ENCODE assay signal across 17 cellular contexts in genomic region chr18:59898093-59898492, GRCh38. TPM values are rescaled to one million over a fixed set of nuclear protein-coding genes. Genes with fewer than 3 reads are reported as not detected.
DNase-seq lines count a peak whose midpoint lies in the region; ATAC-seq, FAIRE-seq and TF ChIP-seq lines count a peak whose summit lies in the region.
"Had no signal": no experiment of that assay in that cellular context is flagged by ENCODE, and none has a peak within 500 bp of the region (broad histone marks: within the 10 kb centered on the region; RNA-seq: fewer than 3 reads in every experiment).

No MANE protein-coding gene starts in this region.

- no peak for TF ChIP-seq EP300 in GM12878 (IDR thresholded peaks at IDR 0.05; ENCODE audit: borderline replicate concordance in 1 of 2, control insufficient read depth in 1 of 2, low read depth in 2 of 2, low read length in 2 of 2)

- H3K36me3 Mint-ChIP-seq in T-helper 1 cell treated with Interleukin-12 subunit alpha and Interleukin-12 subunit beta and Interleukin-4 antibody, amounts not matched to agents 30 μg/mL and 1 μg/mL, for 36 hours (ENCODE audit: low read depth) = peaks cover 15% of the 10 kb centered on the region
- H3K36me3 Mint-ChIP-seq in nephron progenitor cell (ENCODE audit: low read depth) = peaks cover 9% of the 10 kb centered on the region

- peaks cover 30% of the 10 kb centered on the region for H3K4me1 ChIP-seq in HUES6 (ENCODE audit: control insufficient read depth, insufficient read depth, low read length)
- no peaks in the 10 kb centered on the region for H3K4me1 ChIP-seq in GM12878 (ENCODE audit: control insufficient read depth, insufficient read depth, low read length)
- H3K4me1 ChIP-seq: psoas muscle, upper lobe of right lung had no signal

- H3K9ac ChIP-seq in HUES6 (ENCODE audit: low read length) (peak overlapping the region; percentile 80), GM12878 (ENCODE audit: control insufficient read depth, insufficient read depth, low read length) (no peak overlapping the region)

- POLR2A ChIA-PET in GM12878 (lab: Charles Lee) = interaction anchor here (0.8 to 4.7 kb wide), 7 partner anchors 9 to 51 kb away, joined by 3 to 68 read pairs (median 24); no protein-coding TSS in a partner anchor
- POLR2A ChIA-PET in RWPE1 (lab: Yijun Ruan, JAX; ENCODE audit: low non-redundant PET) = no interaction called here

- CTCF ChIA-PET in GM12878 (lab: Yijun Ruan, JAX) = interaction anchor here (1.2 to 4.4 kb wide), 4 partner anchors 10 to 74 kb away, joined by 4 to 30 read pairs (median 8); no protein-coding TSS in a partner anchor
- CTCF ChIA-PET in RWPE1 (lab: Yijun Ruan, JAX) = no interaction called here

- peaks cover 34% of the 10 kb centered on the region for H3K4me1 Mint-ChIP-seq in T-helper 1 cell treated with Interleukin-12 subunit alpha and Interleukin-12 subunit beta and Interleukin-4 antibody, amounts not matched to agents 30 μg/mL and 1 μg/mL, for 36 hours (ENCODE audit: low read depth)
- H3K4me1 Mint-ChIP-seq in nephron progenitor cell = peaks cover 35% of the 10 kb centered on the region

- H3K36me3 ChIP-seq in HUES6 (ENCODE audit: control insufficient read depth, insufficient read depth, low read length) = peaks cover 17% of the 10 kb centered on the region
- peaks cover 0 to 4% of the 10 kb centered on the region in 2 experiments; a peak in 1 of 4 replicates for H3K36me3 ChIP-seq in GM12878 (ENCODE audit: control insufficient read depth in 2 of 2, insufficient read depth in 2 of 2, low read length in 1 of 2)
- H3K36me3 ChIP-seq: upper lobe of right lung had no signal

- H2AFZ ChIP-seq in GM12878 (ENCODE audit: control insufficient read depth, low read depth, low read length) = no peak overlapping the region

- FAIRE-seq in GM12878 (lab: Jason Lieb, UNC) = no peak

- intact Hi-C loops in GM12878 (cut with micrococcal nuclease; ENCODE audit: unreplicated experiment) = loop anchor here (2.0 kb wide), 1 partner anchor 51 kb away; no protein-coding TSS in a partner anchor

- no peaks in the 10 kb centered on the region for H3K27me3 Mint-ChIP-seq in T-helper 1 cell treated with Interleukin-12 subunit alpha and Interleukin-12 subunit beta and Interleukin-4 antibody, amounts not matched to agents 30 μg/mL and 1 μg/mL, for 36 hours (ENCODE audit: low read depth)
- H3K27me3 Mint-ChIP-seq in nephron progenitor cell (ENCODE audit: low read depth, poor library complexity) = peaks cover 76% of the 10 kb centered on the region

- TF ChIP-seq POLR2A in GM12878 (IDR thresholded peaks at IDR 0.05; ENCODE audit: low read depth, low read length) = no peak

- DNase-seq in T-helper 1 cell (no peak), GM12878 (ENCODE audit: low read depth, low spot score) (no peak), nephron progenitor cell (no peak), NCI-H2081 (lab: John Stamatoyannopoulos, UW) (no peak), RWPE1 (ENCODE audit: low spot score) (no peak)
- DNase-seq: DMS79 treated with DMSO at 0.1 percent for 48 hours; GM23248; NCI-H226; psoas muscle; RPMI8226; stimulated activated CD4-positive, alpha-beta T cell treated with anti-CD3 and anti-CD28 coated beads, Interleukin-1b, Interleukin-23, amount 100 ng/mL, for 48 hours; T-helper 9 cell; upper lobe of right lung had no signal

- TF ChIP-seq CTCF in GM12878 (IDR thresholded peaks at IDR 0.05 in 2 of 3, conservative IDR thresholded peaks at IDR 0.05 in 1 of 3; ENCODE audit: control insufficient read depth in 2 of 3, extremely low read depth in 1 of 3, insufficient read depth in 1 of 3, low read depth in 3 of 3, low read length in 3 of 3) (no peak), nephron progenitor cell (IDR thresholded peaks at IDR 0.05) (no peak), RWPE1 (conservative IDR thresholded peaks at IDR 0.05; ENCODE audit: low read depth) (no peak)

- H3K79me2 ChIP-seq in GM12878 (ENCODE audit: control insufficient read depth, insufficient read depth, low read length) = peaks cover 54% of the 10 kb centered on the region

- ATAC-seq in GM12878 = no peak
- ATAC-seq in HG03139 (IDR thresholded peaks at IDR 0.05; ENCODE audit: unreplicated experiment) = no peak
- ATAC-seq: esophagus mucosa, psoas muscle, upper lobe of right lung had no signal

- RAD21 ChIA-PET in GM12878 (lab: Charles Lee; ENCODE audit: unreplicated experiment) = interaction anchor here (3.4 to 4.8 kb wide), 4 partner anchors 13 to 61 kb away, joined by 45 to 85 read pairs (median 56); no protein-coding TSS in a partner anchor

- H3K4me2 ChIP-seq in GM12878 (ENCODE audit: control insufficient read depth, insufficient read depth) = peak overlapping the region; percentile 78

- H3K9me3 Mint-ChIP-seq in T-helper 1 cell treated with Interleukin-12 subunit alpha and Interleukin-12 subunit beta and Interleukin-4 antibody, amounts not matched to agents 30 μg/mL and 1 μg/mL, for 36 hours = no peaks in the 10 kb centered on the region
- no peaks in the 10 kb centered on the region for H3K9me3 Mint-ChIP-seq in nephron progenitor cell

- H3K27ac ChIP-seq in HUES6 (ENCODE audit: low read depth, low read length) = peak overlapping the region; percentile 75
- H3K27ac ChIP-seq in GM12878 (ENCODE audit: control insufficient read depth, insufficient read depth) = no peak overlapping the region
- H3K27ac ChIP-seq in RWPE1 = no peak overlapping the region
- H3K27ac ChIP-seq: psoas muscle had no signal

- H3K27me3 ChIP-seq in HUES6 (ENCODE audit: control insufficient read depth, insufficient read depth, low read length) (no peaks in the 10 kb centered on the region; the same call in 1 of the 2 replicates), GM12878 (replicated peaks in 1 of 2; ENCODE audit: control insufficient read depth in 2 of 2, insufficient read depth in 2 of 2, low read length in 1 of 2) (no peaks in the 10 kb centered on the region)

- SMC1A ChIA-PET in GM12878 (lab: Charles Lee; ENCODE audit: uncharacterized antibody, unreplicated experiment) = interaction anchor here (1.3 to 6.2 kb wide), 10 partner anchors 11 to 91 kb away, joined by 4 to 72 read pairs (median 26); no protein-coding TSS in a partner anchor

- no TSS peak for BruUV-seq in GM12878 (replicated peaks; lab: Mats Ljungman, UMichigan)

- no peak for TF ChIP-seq RAD21 in GM12878 (IDR thresholded peaks at IDR 0.05; ENCODE audit: insufficient read depth, low read depth, low read length)

- 60% methylated on average over 4 of the region's 4 CpGs for WGBS in GM12878 (ENCODE audit: insufficient coverage, insufficient replicate concordance, low lambda C conversion rate, missing lambda C conversion rate)

- in situ Hi-C loops in GM12878 (cut with MboI) = loop anchor here (25.0 kb wide), 1 partner anchor 911 kb away; no protein-coding TSS in a partner anchor

- peak overlapping the region; percentile 93 for H3K4me3 Mint-ChIP-seq in T-helper 1 cell treated with Interleukin-12 subunit alpha and Interleukin-12 subunit beta and Interleukin-4 antibody, amounts not matched to agents 30 μg/mL and 1 μg/mL, for 36 hours
- peak overlapping the region; percentile 87 for H3K4me3 Mint-ChIP-seq in nephron progenitor cell

- no peaks in the 10 kb centered on the region for H4K20me1 ChIP-seq in GM12878 (ENCODE audit: control insufficient read depth, insufficient read depth)

- H3K4me3 ChIP-seq in HUES6 (ENCODE audit: low read depth, low read length) = peak overlapping the region; percentile 91
- peak overlapping the region; percentile 84; the same call in 1 of the 2 replicates for H3K4me3 ChIP-seq in GM12878

- no peak overlapping the region for H3K27ac Mint-ChIP-seq in T-helper 1 cell treated with Interleukin-12 subunit alpha and Interleukin-12 subunit beta and Interleukin-4 antibody, amounts not matched to agents 30 μg/mL and 1 μg/mL, for 36 hours
- no peak overlapping the region for H3K27ac Mint-ChIP-seq in nephron progenitor cell

- H3K9me3 ChIP-seq in HUES6 (ENCODE audit: control insufficient read depth, insufficient read depth, low read depth, low read length) (no peaks in the 10 kb centered on the region), GM12878 (replicated peaks; ENCODE audit: control insufficient read depth, insufficient read depth, low read length) (no peaks in the 10 kb centered on the region)
- H3K9me3 ChIP-seq: psoas muscle, upper lobe of right lung had no signal

TF ChIP-seq in GM12878, 131 proteins besides CTCF, POLR2A, EP300 and RAD21 (continues in another document):
- TF ChIP-seq PAX5 (IDR thresholded peaks at IDR 0.05; ENCODE audit: borderline replicate concordance, low read depth, low read length) (no peak), RB1 (IDR thresholded peaks at IDR 0.05; ENCODE audit: borderline replicate concordance) (no peak), TCF7 (IDR thresholded peaks at IDR 0.05; ENCODE audit: borderline replicate concordance) (no peak), SRF (IDR thresholded peaks at IDR 0.05; ENCODE audit: low read depth in 2 of 2, low read length in 2 of 2) (no peak)
- TF ChIP-seq, protein P1, sequence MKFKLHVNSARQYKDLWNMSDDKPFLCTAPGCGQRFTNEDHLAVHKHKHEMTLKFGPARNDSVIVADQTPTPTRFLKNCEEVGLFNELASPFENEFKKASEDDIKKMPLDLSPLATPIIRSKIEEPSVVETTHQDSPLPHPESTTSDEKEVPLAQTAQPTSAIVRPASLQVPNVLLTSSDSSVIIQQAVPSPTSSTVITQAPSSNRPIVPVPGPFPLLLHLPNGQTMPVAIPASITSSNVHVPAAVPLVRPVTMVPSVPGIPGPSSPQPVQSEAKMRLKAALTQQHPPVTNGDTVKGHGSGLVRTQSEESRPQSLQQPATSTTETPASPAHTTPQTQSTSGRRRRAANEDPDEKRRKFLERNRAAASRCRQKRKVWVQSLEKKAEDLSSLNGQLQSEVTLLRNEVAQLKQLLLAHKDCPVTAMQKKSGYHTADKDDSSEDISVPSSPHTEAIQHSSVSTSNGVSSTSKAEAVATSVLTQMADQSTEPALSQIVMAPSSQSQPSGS (IDR thresholded peaks at IDR 0.05; ENCODE audit: low read length) = no peak

RNA-seq across cellular contexts. Expression of gene PMAIP1, which starts 1.7 kb away (rescaled TPM):
- 49.7 and 58.0 TPM in 2 replicates for total RNA-seq in GM12878 (2013; cell fraction: nucleolus; rRNA removed)
- total RNA-seq in GM12878 (2014; rRNA removed) (88.2 and 113 TPM in 2 replicates), GM12878 (2014; rRNA removed; fragmentation: Illumina TruSeq; extraction: Trizol) (108 and 109 TPM in 2 replicates), GM12878 (2021) (101 and 105 TPM in 2 replicates)
- 40.1 TPM for polyA plus RNA-seq in GM12878 (2011; ENCODE audit: low read depth)
- polyA plus RNA-seq in GM12878 (2011; rRNA removed) (161 and 266 TPM in 2 replicates), GM12878 (2014; fragmentation: Illumina TruSeq; extraction: Trizol) (94.9 and 142 TPM in 2 replicates), GM12878 (2014; fragmentation: Nextera tagmentation; extraction: Ambion mirVana) (100 to 1,000 TPM in 1 of 2 experiments, 10 to 100 TPM in 1; 74.0 to 119 TPM), GM12878 (2014; rRNA removed) (91.5 and 116 TPM in 2 replicates), GM12878 (2016; fragmentation: Nextera tagmentation; extraction: Ambion mirVana) (100 to 1,000 TPM; 209 to 219 TPM)
- 68.2 and 86.5 TPM in 2 replicates for polyA plus RNA-seq in GM12878 (2011; cell fraction: cytosol; rRNA removed)
- 65.1 and 71.2 TPM in 2 replicates for polyA plus RNA-seq in GM12878 (2011; cell fraction: nucleus; rRNA removed)
- 81.9 and 103 TPM in 2 replicates for polyA plus RNA-seq in GM12878 (2012)
- 52.1 and 54.0 TPM in 2 replicates for polyA minus RNA-seq in GM12878 (2011; rRNA and poly(A)+ RNA removed)
- 37.8 and 44.2 TPM in 2 replicates for polyA minus RNA-seq in GM12878 (2011; cell fraction: cytosol; rRNA and poly(A)+ RNA removed)
- polyA minus RNA-seq in GM12878 (2011; cell fraction: nucleus; rRNA and poly(A)+ RNA removed) = 67.6 and 93.7 TPM in 2 replicates
